ENCODE assay signal across 18 cellular contexts in the genomic region with DNA sequence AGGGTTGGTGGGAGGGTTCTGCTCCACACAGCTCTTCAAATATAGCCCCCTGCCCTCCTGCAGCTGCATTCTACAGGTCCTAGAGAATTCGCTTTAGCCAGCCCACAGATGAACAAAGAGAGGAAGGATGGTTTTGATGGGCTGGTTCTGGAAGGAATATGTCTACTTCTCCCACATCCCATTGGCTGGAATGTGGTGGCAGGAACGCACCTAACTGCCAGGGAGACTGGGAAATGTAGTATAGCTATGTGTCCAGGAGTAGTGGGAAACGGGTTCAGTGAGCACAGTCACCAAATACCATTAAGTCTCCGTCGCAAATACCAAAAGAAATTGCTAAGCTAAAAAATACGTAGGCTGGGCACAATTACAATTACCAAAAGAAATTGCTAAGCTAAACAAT.
"Had no signal": no experiment of that assay in that cellular context is flagged by ENCODE, and none has a peak within 500 bp of the region (broad histone marks: within the 10 kb centered on the region; RNA-seq: fewer than 3 reads in every experiment).

No MANE protein-coding gene starts in this region.

- H3K4me3 ChIP-seq: coronary artery, dorsolateral prefrontal cortex, esophagus muscularis mucosa, gastroesophageal sphincter, heart left ventricle, hepatocyte, left lung, lower lobe of right lung, mucosa of descending colon had no signal

- DNase-seq: dermis blood vessel endothelial cell; dorsolateral prefrontal cortex; effector CD4-positive, alpha-beta T cell; effector memory CD4-positive, alpha-beta T cell; foreskin keratinocyte; heart left ventricle; hypothalamus; left cardiac atrium; left lung; left ventricle myocardium superior; lower lobe of right lung; mesenchymal stem cell; mucosa of descending colon had no signal

- H3K4me2 ChIP-seq: hepatocyte had no signal

- H3K27ac ChIP-seq: coronary artery, dorsolateral prefrontal cortex, esophagus muscularis mucosa, foreskin keratinocyte, gastroesophageal sphincter, heart left ventricle, hepatocyte, left lung, lower lobe of right lung had no signal

- H3K79me2 ChIP-seq: hepatocyte had no signal

- H3K4me1 Mint-ChIP-seq: mesothelial cell of epicardium had no signal

- H3K4me3 Mint-ChIP-seq: mesothelial cell of epicardium had no signal

- H3K27ac Mint-ChIP-seq: mesothelial cell of epicardium had no signal

- H2AFZ ChIP-seq: hepatocyte had no signal

- H3K36me3 Mint-ChIP-seq: mesothelial cell of epicardium had no signal

- H3K4me1 ChIP-seq: esophagus muscularis mucosa, foreskin keratinocyte, gastroesophageal sphincter, heart left ventricle, left lung, lower lobe of right lung had no signal

- H3K9me3 ChIP-seq: left lung, lower lobe of right lung, mucosa of descending colon had no signal

- H3K36me3 ChIP-seq: esophagus muscularis mucosa, gastroesophageal sphincter, heart left ventricle, left lung, lower lobe of right lung had no signal

- H3K27me3 ChIP-seq: dorsolateral prefrontal cortex, esophagus muscularis mucosa, gastroesophageal sphincter, heart left ventricle, hepatocyte had no signal

- ATAC-seq: foreskin keratinocyte, gastroesophageal sphincter, heart left ventricle, left cardiac atrium, left lung, left ventricle myocardium superior, lower lobe of right lung, mucosa of descending colon had no signal
